In genomic region chr9:109101810-109102209, GRCh38 we compare ENCODE assay signal across 8 cellular contexts. TPM values are rescaled to one million over a fixed set of nuclear protein-coding genes. Genes with fewer than 3 reads are reported as not detected.
DNase-seq lines count a peak whose midpoint lies in the region; ATAC-seq, FAIRE-seq and TF ChIP-seq lines count a peak whose summit lies in the region.

No MANE protein-coding gene starts in this region.

- H3K9me3 Mint-ChIP-seq in nephron = peaks cover 6% of the 10 kb centered on the region

- intact Hi-C loops in body of pancreas (cut with DNase I) (no loop called here), posterior cingulate gyrus (cut with DNase I) (no loop called here), posterior vena cava (cut with DNase I) (no loop called here), A673 (cut with micrococcal nuclease; ENCODE audit: unreplicated experiment) (no loop called here)

- TF ChIP-seq CTCF in body of pancreas (IDR thresholded peaks at IDR 0.05) = no peak
- no peak for TF ChIP-seq CTCF in nephron (IDR thresholded peaks at IDR 0.05; ENCODE audit: unreplicated experiment in 3 of 3)
- no peak for TF ChIP-seq CTCF in A673 (conservative IDR thresholded peaks at IDR 0.05; ENCODE audit: low read depth, low read length)

- H3K27me3 Mint-ChIP-seq in nephron (ENCODE audit: low read depth) = no peaks in the 10 kb centered on the region

- H3K4me3 ChIP-seq in body of pancreas = no peak overlapping the region
- no peak overlapping the region for H3K4me3 ChIP-seq in A673 (ENCODE audit: low read depth, low read length, poor library complexity, severe bottlenecking)

- H3K4me3 Mint-ChIP-seq in nephron = no peak overlapping the region

- H3K9me3 ChIP-seq in body of pancreas (no peaks in the 10 kb centered on the region), A673 (ENCODE audit: low read depth, low read length, poor library complexity, severe bottlenecking) (peaks cover 3% of the 10 kb centered on the region)

- H3K4me1 ChIP-seq in body of pancreas (peaks cover 59% of the 10 kb centered on the region), A673 (ENCODE audit: insufficient read depth, low read length, poor library complexity, severe bottlenecking) (peaks cover 21% of the 10 kb centered on the region)

- H3K27ac Mint-ChIP-seq in nephron = peak overlapping the region in 2 of 3 experiments; percentile 9 to 11

- CTCF ChIA-PET in A673 (lab: Charles Lee) = no interaction called here

- no peaks in the 10 kb centered on the region for H3K27me3 ChIP-seq in body of pancreas
- H3K27me3 ChIP-seq in A673 (replicated peaks; ENCODE audit: insufficient read depth, low read depth, low read length, poor library complexity) = no peaks in the 10 kb centered on the region

- no peak for TF ChIP-seq POLR2A in body of pancreas (IDR thresholded peaks at IDR 0.05)

- peak overlapping the region; percentile 57 to 80 (median 74) for H3K27ac ChIP-seq in body of pancreas
- no peak overlapping the region for H3K27ac ChIP-seq in A673 (ENCODE audit: low read depth, low read length, poor library complexity, severe bottlenecking)

- FAIRE-seq in GM18507 (lab: Jason Lieb, UNC) = peak; percentile 59

- H3K4me1 Mint-ChIP-seq in nephron = peaks cover 37% of the 10 kb centered on the region

- POLR2A ChIA-PET in A673 (lab: Charles Lee; ENCODE audit: low non-redundant PET) = no interaction called here

- ATAC-seq in body of pancreas = peak; percentile 88

- peaks cover 4% of the 10 kb centered on the region in 2 donors for H3K36me3 ChIP-seq in body of pancreas (replicated peaks in 1 of 2; ENCODE audit: insufficient read depth in 1 of 2, low read depth in 2 of 2)
- peaks cover 25% of the 10 kb centered on the region for H3K36me3 ChIP-seq in A673 (ENCODE audit: insufficient read depth, low read length, poor library complexity, severe bottlenecking)

- 5 to 6% methylated on average over 3 of the region's 3 CpGs for WGBS in body of pancreas, 2 donors

- BruUV-seq in A673 (replicated peaks; lab: Mats Ljungman, UMichigan) = no TSS peak

- DNase-seq in GM18507 (ENCODE audit: extremely low spot score, insufficient read length, low read depth) (no peak), H4 (ENCODE audit: low spot score) (peak; percentile 71), M059J (ENCODE audit: low read depth) (peak; percentile 91), body of pancreas (peak in 3 of 4 donors; percentile 27 to 75 (median 51)), posterior cingulate gyrus (no peak), posterior vena cava (ENCODE audit: low spot score) (no peak), A673 (ENCODE audit: low spot score) (no peak)

- H3K36me3 Mint-ChIP-seq in nephron (ENCODE audit: low read depth) = peaks cover 43% of the 10 kb centered on the region

RNA-seq across cellular contexts. Expression of gene TMEM245, which starts 17.9 kb away (rescaled TPM):
- total RNA-seq in H4 (2014; rRNA removed; shearing (Covaris generic)) = 34.7 and 39.0 TPM in 2 replicates
- 44.0 and 56.8 TPM in 2 replicates for total RNA-seq in M059J (2014; rRNA removed; shearing (Covaris generic))
- total RNA-seq in body of pancreas = 10 to 100 TPM; 38.9 to 47.0 TPM
- total RNA-seq in posterior vena cava = 10 to 100 TPM; 44.9 to 52.3 TPM
- total RNA-seq in A673 (2021) = 57.1 and 59.8 TPM in 2 replicates

Comparison
In these comparisons a context has a peak if more than half of its experiments do, and no peak if none do; other contexts are left out.
1. DNase-seq: peak in H4 (single experiment), M059J (single experiment) and body of pancreas (3 of 4); none in GM18507 (single experiment), posterior cingulate gyrus (0 of 10), posterior vena cava (single experiment) and A673 (single experiment).